In genomic region chr1:175865041-175865766, GRCh38 we compare ENCODE assay signal across 1 cellular context.
TF ChIP-seq lines count a peak whose summit lies in the region.

No MANE protein-coding gene starts in this region.

TF ChIP-seq in K562, 482 proteins besides CTCF, POLR2A, EP300 and RAD21 (continued from another document):
- TF ChIP-seq TSHZ1 (CRISPR knock-in tag; IDR thresholded peaks at IDR 0.05) (no peak), JUN (IDR thresholded peaks at IDR 0.05; ENCODE audit: borderline replicate concordance, low read depth, low read length) (no peak), JUN (CRISPR knock-in tag; IDR thresholded peaks at IDR 0.05; ENCODE audit: borderline replicate concordance) (no peak), ZSCAN29 (IDR thresholded peaks at IDR 0.05) (no peak), SP1 (CRISPR knock-in tag; IDR thresholded peaks at IDR 0.05) (no peak), RB1 (IDR thresholded peaks at IDR 0.05; ENCODE audit: low read depth) (no peak), NEUROD1 (IDR thresholded peaks at IDR 0.05; ENCODE audit: borderline replicate concordance, low read depth, low read length, partially characterized antibody) (no peak), ZC3H4 (CRISPR knock-in tag; IDR thresholded peaks at IDR 0.05; ENCODE audit: borderline replicate concordance) (no peak), DNMT1 (IDR thresholded peaks at IDR 0.05) (no peak), POLR2G (IDR thresholded peaks at IDR 0.05; ENCODE audit: low read depth, low read length) (no peak), MYNN (IDR thresholded peaks at IDR 0.05) (no peak), MYNN (CRISPR knock-in tag; IDR thresholded peaks at IDR 0.05) (no peak), IRF2 (CRISPR knock-in tag; IDR thresholded peaks at IDR 0.05) (no peak), ESRRA (IDR thresholded peaks at IDR 0.05; ENCODE audit: borderline replicate concordance, low read depth) (no peak), FOXK2 (conservative IDR thresholded peaks at IDR 0.05 in 1 of 2, IDR thresholded peaks at IDR 0.05 in 1 of 2; ENCODE audit: low read depth in 2 of 2) (no peak), ZNF668 (CRISPR knock-in tag; IDR thresholded peaks at IDR 0.05) (no peak), MBD2 (IDR thresholded peaks at IDR 0.05; ENCODE audit: borderline replicate concordance, low read depth) (no peak), BRF2 (IDR thresholded peaks at IDR 0.05; ENCODE audit: borderline replicate concordance, insufficient read depth, insufficient read length) (no peak), ZBTB17 (CRISPR knock-in tag; IDR thresholded peaks at IDR 0.05) (no peak), KDM1A (IDR thresholded peaks at IDR 0.05) (no peak)
TF ChIP-seq in K562: peak in this region for 0.
